In the genomic region with DNA sequence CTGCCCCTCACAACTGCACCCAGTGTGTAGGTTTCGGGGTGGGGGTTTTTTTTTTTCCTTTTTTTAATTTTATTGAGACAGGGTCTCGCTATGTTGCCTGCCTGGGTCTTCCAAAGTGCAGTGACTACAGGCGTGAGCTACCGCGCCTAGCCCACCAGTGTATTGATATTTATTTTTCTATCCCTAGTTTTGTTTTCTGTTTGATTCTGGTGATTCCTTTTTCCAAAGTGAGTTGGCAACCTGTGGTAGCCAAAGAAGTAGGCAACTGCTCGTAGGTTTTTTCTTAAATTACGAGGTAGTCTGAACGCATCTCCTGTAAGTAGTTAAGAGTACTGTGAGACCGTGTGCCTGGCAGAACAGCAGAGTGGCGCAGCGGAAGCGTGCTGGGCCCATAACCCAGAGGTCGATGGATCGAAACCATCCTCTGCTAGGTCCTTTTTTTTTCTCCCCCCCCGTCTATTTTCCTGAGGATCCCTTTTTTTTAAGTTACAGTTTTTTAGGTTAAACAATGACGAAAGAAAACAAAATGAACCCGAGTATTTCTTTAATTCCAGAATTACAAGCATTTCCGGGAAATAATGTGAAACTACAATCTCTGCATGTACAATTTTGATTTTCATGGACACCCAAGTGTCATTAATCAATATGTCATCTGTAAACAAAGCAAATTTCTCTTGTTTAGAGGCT, we compare ENCODE assay signal across 8 cellular contexts.
DNase-seq lines count a peak whose midpoint lies in the region; ATAC-seq and TF ChIP-seq lines count a peak whose summit lies in the region.

No MANE protein-coding gene starts in this region.

- DNase-seq in DMS 273 treated with DMSO at 0.1 percent for 48 hours (lab: John Stamatoyannopoulos, UW), result peak; percentile 33
- peak; percentile 53 to 57 for DNase-seq in Kasumi-1 (lab: John Stamatoyannopoulos, UW)
- DNase-seq in RWPE2 (ENCODE audit: low spot score), result no peak
- DNase-seq in activated effector memory CD4-positive, alpha-beta T cell treated with anti-CD3 and anti-CD28 coated beads, Interleukin-2, amount 50 U/mL, for 16 hours, result peak; percentile 89
- peak in 1 of 2 donors; percentile 79 for DNase-seq in foreskin fibroblast
- DNase-seq in transverse colon, result peak; percentile 83

- H3K27me3 ChIP-seq in RWPE2 (ENCODE audit: insufficient read depth, poor library complexity, severe bottlenecking) (no peaks in the 10 kb centered on the region), neutrophil (no peaks in the 10 kb centered on the region), transverse colon (no peaks in the 10 kb centered on the region)

- H3K27ac ChIP-seq in RWPE2 (ENCODE audit: poor library complexity, severe bottlenecking) (peak overlapping the region; percentile 79), neutrophil (peak overlapping the region; percentile 88), transverse colon (peak overlapping the region; percentile 93 to 98 (median 95))

- TF ChIP-seq POLR2A in transverse colon (IDR thresholded peaks at IDR 0.05), result no peak

- H3K36me3 ChIP-seq in RWPE2 (ENCODE audit: low read depth), result no peaks in the 10 kb centered on the region
- H3K36me3 ChIP-seq in neutrophil, result no peaks in the 10 kb centered on the region
- no peaks in the 10 kb centered on the region for H3K36me3 ChIP-seq in transverse colon

- H3K4me1 ChIP-seq in RWPE2 (ENCODE audit: insufficient read depth, poor library complexity, severe bottlenecking), result no peaks in the 10 kb centered on the region
- peaks cover 34 to 48% of the 10 kb centered on the region in 2 experiments for H3K4me1 ChIP-seq in neutrophil (ENCODE audit: control insufficient read depth in 1 of 2, insufficient read depth in 1 of 2, low read depth in 1 of 2, low read length in 1 of 2)
- H3K4me1 ChIP-seq in transverse colon, result peaks cover 0 to 30% (median 6%) of the 10 kb centered on the region in 4 donors

- peak; percentile 15; the same call in 1 of the 3 replicates for ATAC-seq in RWPE2 (ENCODE audit: low read depth)
- ATAC-seq in GM18502 (IDR thresholded peaks at IDR 0.05; ENCODE audit: poor library complexity, unreplicated experiment), result no peak

- 3 to 5% methylated on average over 12 to 18 of the region's 18 CpGs for WGBS in transverse colon (ENCODE audit: low coverage in 1 of 2), 2 donors

- in situ Hi-C loops in transverse colon (cut with MboI; ENCODE audit: low pct_ligation_motif_present in 1 of 4, low pct_unique_long_range_greater_than_20kb in 1 of 4, low sequenced_read_pairs in 3 of 4), result loop anchor here in 1 of 4 donors (25.0 kb wide), 1 partner anchor 876 kb away; no protein-coding TSS in a partner anchor

- TF ChIP-seq CTCF in RWPE2 (IDR thresholded peaks at IDR 0.05; ENCODE audit: poor library complexity, severe bottlenecking) (no peak), foreskin fibroblast (IDR thresholded peaks at IDR 0.05; ENCODE audit: low read depth, low read length) (no peak), neutrophil (IDR thresholded peaks at IDR 0.05) (no peak), transverse colon (IDR thresholded peaks at IDR 0.05) (no peak)

- TF ChIP-seq EP300 in transverse colon (IDR thresholded peaks at IDR 0.05; ENCODE audit: low read depth), result no peak

- no peaks in the 10 kb centered on the region for H3K9me3 ChIP-seq in RWPE2 (ENCODE audit: severe bottlenecking)
- H3K9me3 ChIP-seq in neutrophil, result peaks cover 5% of the 10 kb centered on the region
- H3K9me3 ChIP-seq in transverse colon, result no peaks in the 10 kb centered on the region

- intact Hi-C loops in transverse colon (cut with DNase I; ENCODE audit: low total_unique reads), result no loop called here

- H3K4me3 ChIP-seq in RWPE2 (ENCODE audit: severe bottlenecking), result peak overlapping the region; percentile 43
- H3K4me3 ChIP-seq in foreskin fibroblast (ENCODE audit: low read depth in 1 of 2, low read length in 2 of 2), result peak overlapping the region; percentile 70 to 82
- peak overlapping the region; percentile 74 to 80 for H3K4me3 ChIP-seq in neutrophil (ENCODE audit: low read depth in 1 of 2, low read length in 1 of 2)
- peak overlapping the region; percentile 18 to 70 (median 60) for H3K4me3 ChIP-seq in transverse colon
